Comparison of ENCODE assay signal across 9 cellular contexts in genomic region chr3:48130321-48130881, GRCh38. TPM values are rescaled to one million over a fixed set of nuclear protein-coding genes. Genes with fewer than 3 reads are reported as not detected.
DNase-seq lines count a peak whose midpoint lies in the region; ATAC-seq, FAIRE-seq and TF ChIP-seq lines count a peak whose summit lies in the region.
"Had no signal": no experiment of that assay in that cellular context is flagged by ENCODE, and none has a peak within 500 bp of the region (broad histone marks: within the 10 kb centered on the region; RNA-seq: fewer than 3 reads in every experiment).

No MANE protein-coding gene starts in this region.

- no peak overlapping the region for H3K9ac ChIP-seq in duodenal mucosa (ENCODE audit: low read depth in 1 of 2, low read length in 2 of 2)

- no peaks in the 10 kb centered on the region for H3K9me3 ChIP-seq in duodenal mucosa (ENCODE audit: control insufficient read depth in 1 of 2, low read length in 2 of 2)

- no peak overlapping the region for H3K4me3 ChIP-seq in duodenal mucosa (ENCODE audit: low read depth in 1 of 2, low read length in 2 of 2)

- no peak overlapping the region for H3K4me3 Mint-ChIP-seq in T-helper 2 cell treated with Interferon-gamma antibody and Interleukin-4, amounts not matched to agents 5 μg/mL and 100 μg/mL, for 36 hours

- DNase-seq in HTR-8/SVneo (ENCODE audit: insufficient read length, low spot score) (peak; percentile 32), lung microvascular endothelial cell (ENCODE audit: low read depth in 2 of 2) (peak; percentile 95 to 96), superior temporal gyrus (ENCODE audit: extremely low spot score) (peak; percentile 20), H54 (ENCODE audit: insufficient read length, low spot score) (no peak)
- DNase-seq in activated CD8-positive, alpha-beta memory T cell treated with anti-CD3 and anti-CD28 coated beads, Interleukin-2, amount 50 U/mL, for 4 hours, result no peak
- DNase-seq in T-helper 2 cell treated with Interferon-gamma antibody and Interleukin-4, amounts not matched to agents 5 μg/mL and 100 μg/mL, for 36 hours (ENCODE audit: low spot score), result no peak
- DNase-seq: Karpas-422 had no signal

- no peaks in the 10 kb centered on the region for H3K9me3 Mint-ChIP-seq in T-helper 2 cell treated with Interferon-gamma antibody and Interleukin-4, amounts not matched to agents 5 μg/mL and 100 μg/mL, for 36 hours

- no peak for TF ChIP-seq POLR2A in H54 (IDR thresholded peaks at IDR 0.05; ENCODE audit: low read depth, low read length)

- H3K27me3 ChIP-seq in duodenal mucosa (ENCODE audit: control insufficient read depth in 1 of 2, insufficient read depth in 2 of 2, low read length in 2 of 2), result no peaks in the 10 kb centered on the region

- no peak for ATAC-seq in HG03045 (IDR thresholded peaks at IDR 0.05; ENCODE audit: unreplicated experiment)

- FAIRE-seq in HTR-8/SVneo (lab: Jason Lieb, UNC), result no peak
- no peak for FAIRE-seq in H54 (lab: Jason Lieb, UNC)

- H3K4me1 Mint-ChIP-seq in T-helper 2 cell treated with Interferon-gamma antibody and Interleukin-4, amounts not matched to agents 5 μg/mL and 100 μg/mL, for 36 hours (ENCODE audit: low read depth), result no peaks in the 10 kb centered on the region

- no peaks in the 10 kb centered on the region for H3K36me3 Mint-ChIP-seq in T-helper 2 cell treated with Interferon-gamma antibody and Interleukin-4, amounts not matched to agents 5 μg/mL and 100 μg/mL, for 36 hours (ENCODE audit: low read depth)

- H3K27me3 Mint-ChIP-seq in T-helper 2 cell treated with Interferon-gamma antibody and Interleukin-4, amounts not matched to agents 5 μg/mL and 100 μg/mL, for 36 hours (ENCODE audit: low read depth), result no peaks in the 10 kb centered on the region

- H3K36me3 ChIP-seq in duodenal mucosa (ENCODE audit: control insufficient read depth in 1 of 2, insufficient read depth in 2 of 2, low read length in 2 of 2), result no peaks in the 10 kb centered on the region

- no peak overlapping the region for H3K27ac Mint-ChIP-seq in T-helper 2 cell treated with Interferon-gamma antibody and Interleukin-4, amounts not matched to agents 5 μg/mL and 100 μg/mL, for 36 hours

- peaks cover 0 to 7% of the 10 kb centered on the region in 2 donors for H3K4me1 ChIP-seq in duodenal mucosa (ENCODE audit: control insufficient read depth in 1 of 2, insufficient read depth in 2 of 2, low read length in 2 of 2)

- H3K27ac ChIP-seq in duodenal mucosa (ENCODE audit: low read depth, low read length), result peak overlapping the region; percentile 71

RNA-seq across cellular contexts. Expression of gene CDC25A, which starts 57.8 kb away (rescaled TPM):
- total RNA-seq in lung microvascular endothelial cell, result 5.0 and 7.0 TPM in 2 replicates

Comparison
In these comparisons a context has a peak if more than half of its experiments do, and no peak if none do; other contexts are left out.
1. DNase-seq: peak in HTR-8/SVneo (single experiment), lung microvascular endothelial cell (2 of 2) and superior temporal gyrus (single experiment); none in H54 (single experiment), activated CD8-positive, alpha-beta memory T cell treated with anti-CD3 and anti-CD28 coated beads, Interleukin-2, amount 50 U/mL, for 4 hours (single experiment) and T-helper 2 cell treated with Interferon-gamma antibody and Interleukin-4, amounts not matched to agents 5 μg/mL and 100 μg/mL, for 36 hours (single experiment).